Comparison of ENCODE assay signal across 31 cellular contexts in genomic region chr7:126668367-126668752, GRCh38.
"Had no signal": no experiment of that assay in that cellular context is flagged by ENCODE, and none has a peak within 500 bp of the region (broad histone marks: within the 10 kb centered on the region; RNA-seq: fewer than 3 reads in every experiment).

No MANE protein-coding gene starts in this region.

- H3K4me3 ChIP-seq: ascending aorta, breast epithelium, cardiac muscle cell, colonic mucosa, esophagus squamous epithelium, gastroesophageal sphincter, heart right ventricle had no signal

- ATAC-seq: activated naive CD4-positive, alpha-beta T cell treated with anti-CD3 and anti-CD28 coated beads, Interleukin-2, amount 50 U/mL, for 72 hours; activated T-cell treated with anti-CD3 and anti-CD28 coated beads, Interleukin-2, amount 50 U/mL, for 72 hours; gastroesophageal sphincter; heart right ventricle had no signal

- DNase-seq: activated CD4-positive, alpha-beta memory T cell treated with anti-CD3 and anti-CD28 coated beads, Interleukin-2, amount 10 ng/mL, durations not matched to agents 7 days and 5 days; activated CD4-positive, alpha-beta T cell treated with anti-CD3 and anti-CD28 coated beads for 1 hour; activated CD4-positive, alpha-beta T cell treated with anti-CD3 and anti-CD28 coated beads for 4 hours; activated CD4-positive, alpha-beta T cell treated with anti-CD3 and anti-CD28 coated beads, Interleukin-2, amount 10 ng/mL, durations not matched to agents 7 days and 5 days; activated CD4-positive, alpha-beta T cell treated with anti-CD3 and anti-CD28 coated beads, Interleukin-2, amount 50 U/mL, for 4 hours; activated CD8-positive, alpha-beta memory T cell treated with anti-CD3 and anti-CD28 coated beads, Interleukin-2, amount 50 U/mL, for 48 hours; activated gamma-delta T cell; activated naive CD4-positive, alpha-beta T cell; activated naive CD4-positive, alpha-beta T cell treated with anti-CD3 and anti-CD28 coated beads, Interleukin-2, amount 10 ng/mL, durations not matched to agents 7 days and 5 days; activated naive CD8-positive, alpha-beta T cell treated with anti-CD3 and anti-CD28 coated beads, Interleukin-2, amount 10 ng/mL, durations not matched to agents 7 days and 5 days; activated T-cell treated with anti-CD3 and anti-CD28 coated beads for 4 hours; activated T-cell treated with anti-CD3 and anti-CD28 coated beads, Interleukin-2, amount 50 U/mL, for 24 hours; activated T-cell treated with anti-CD3 and anti-CD28 coated beads, Interleukin-2, amount 50 U/mL, for 72 hours; central memory CD4-positive, alpha-beta T cell; cerebellar nuclear complex; colonic mucosa; effector CD8-positive, alpha-beta T cell; esophagus squamous epithelium; foreskin melanocyte; heart right ventricle had no signal

- H3K27ac ChIP-seq: ascending aorta, breast epithelium, cardiac muscle cell, colonic mucosa, epithelial cell of prostate, esophagus squamous epithelium, gastroesophageal sphincter, heart right ventricle had no signal

- H3K27me3 ChIP-seq: ascending aorta, breast epithelium, cardiac muscle cell, colonic mucosa, esophagus squamous epithelium, gastroesophageal sphincter, heart right ventricle had no signal

- H3K4me1 ChIP-seq: ascending aorta, breast epithelium, colonic mucosa, esophagus squamous epithelium, gastroesophageal sphincter, heart right ventricle had no signal

- FAIRE-seq: endometrium, endothelial cell of umbilical vein had no signal

- H3K9me3 Mint-ChIP-seq: activated CD4-positive, alpha-beta memory T cell treated with anti-CD3 and anti-CD28 coated beads, Interleukin-2, amount 10 ng/mL, durations not matched to agents 7 days and 5 days; activated naive CD8-positive, alpha-beta T cell treated with anti-CD3 and anti-CD28 coated beads, Interleukin-2, amount 10 ng/mL, durations not matched to agents 7 days and 5 days; activated T-cell treated with anti-CD3 and anti-CD28 coated beads, Interleukin-2, amount 50 U/mL, for 24 hours; T-helper 1 cell treated with Interleukin-12 subunit alpha and Interleukin-12 subunit beta and Interleukin-4 antibody, amounts not matched to agents 30 μg/mL and 1 μg/mL, for 36 hours had no signal

- H3K9me3 ChIP-seq: ascending aorta, breast epithelium, colonic mucosa, esophagus squamous epithelium, gastroesophageal sphincter had no signal

- H3K36me3 ChIP-seq: ascending aorta, breast epithelium, cardiac muscle cell, colonic mucosa, esophagus squamous epithelium, gastroesophageal sphincter, heart right ventricle had no signal

- H3K27ac Mint-ChIP-seq: activated CD4-positive, alpha-beta memory T cell treated with anti-CD3 and anti-CD28 coated beads, Interleukin-2, amount 10 ng/mL, durations not matched to agents 7 days and 5 days; activated CD4-positive, alpha-beta T cell treated with anti-CD3 and anti-CD28 coated beads, Interleukin-2, amount 10 ng/mL, durations not matched to agents 7 days and 5 days; activated naive CD4-positive, alpha-beta T cell treated with anti-CD3 and anti-CD28 coated beads, Interleukin-2, amount 10 ng/mL, durations not matched to agents 7 days and 5 days; activated naive CD4-positive, alpha-beta T cell treated with anti-CD3 and anti-CD28 coated beads, Interleukin-2, amount 50 U/mL, for 72 hours; activated naive CD8-positive, alpha-beta T cell treated with anti-CD3 and anti-CD28 coated beads, Interleukin-2, amount 10 ng/mL, durations not matched to agents 7 days and 5 days; activated T-cell treated with anti-CD3 and anti-CD28 coated beads, Interleukin-2, amount 50 U/mL, for 24 hours; activated T-cell treated with anti-CD3 and anti-CD28 coated beads, Interleukin-2, amount 50 U/mL, for 72 hours; brain; T-helper 1 cell treated with Interleukin-12 subunit alpha and Interleukin-12 subunit beta and Interleukin-4 antibody, amounts not matched to agents 30 μg/mL and 1 μg/mL, for 36 hours; WTC11 had no signal

- H3K36me3 Mint-ChIP-seq: activated naive CD4-positive, alpha-beta T cell treated with anti-CD3 and anti-CD28 coated beads, Interleukin-2, amount 10 ng/mL, durations not matched to agents 7 days and 5 days; activated naive CD4-positive, alpha-beta T cell treated with anti-CD3 and anti-CD28 coated beads, Interleukin-2, amount 50 U/mL, for 72 hours; activated naive CD8-positive, alpha-beta T cell treated with anti-CD3 and anti-CD28 coated beads, Interleukin-2, amount 10 ng/mL, durations not matched to agents 7 days and 5 days; brain had no signal

- H3K4me1 Mint-ChIP-seq: activated CD4-positive, alpha-beta memory T cell treated with anti-CD3 and anti-CD28 coated beads, Interleukin-2, amount 10 ng/mL, durations not matched to agents 7 days and 5 days; activated CD4-positive, alpha-beta T cell treated with anti-CD3 and anti-CD28 coated beads, Interleukin-2, amount 10 ng/mL, durations not matched to agents 7 days and 5 days; activated naive CD4-positive, alpha-beta T cell treated with anti-CD3 and anti-CD28 coated beads, Interleukin-2, amount 10 ng/mL, durations not matched to agents 7 days and 5 days; activated naive CD8-positive, alpha-beta T cell treated with anti-CD3 and anti-CD28 coated beads, Interleukin-2, amount 10 ng/mL, durations not matched to agents 7 days and 5 days had no signal

- H3K4me3 Mint-ChIP-seq: activated CD4-positive, alpha-beta memory T cell treated with anti-CD3 and anti-CD28 coated beads, Interleukin-2, amount 10 ng/mL, durations not matched to agents 7 days and 5 days; activated CD4-positive, alpha-beta T cell treated with anti-CD3 and anti-CD28 coated beads, Interleukin-2, amount 10 ng/mL, durations not matched to agents 7 days and 5 days; activated naive CD4-positive, alpha-beta T cell treated with anti-CD3 and anti-CD28 coated beads, Interleukin-2, amount 10 ng/mL, durations not matched to agents 7 days and 5 days; activated naive CD8-positive, alpha-beta T cell treated with anti-CD3 and anti-CD28 coated beads, Interleukin-2, amount 10 ng/mL, durations not matched to agents 7 days and 5 days; activated T-cell treated with anti-CD3 and anti-CD28 coated beads, Interleukin-2, amount 50 U/mL, for 24 hours; activated T-cell treated with anti-CD3 and anti-CD28 coated beads, Interleukin-2, amount 50 U/mL, for 72 hours; brain; T-helper 1 cell treated with Interleukin-12 subunit alpha and Interleukin-12 subunit beta and Interleukin-4 antibody, amounts not matched to agents 30 μg/mL and 1 μg/mL, for 36 hours; WTC11 had no signal

- H3K27me3 Mint-ChIP-seq: activated CD4-positive, alpha-beta memory T cell treated with anti-CD3 and anti-CD28 coated beads, Interleukin-2, amount 10 ng/mL, durations not matched to agents 7 days and 5 days; activated CD4-positive, alpha-beta T cell treated with anti-CD3 and anti-CD28 coated beads, Interleukin-2, amount 10 ng/mL, durations not matched to agents 7 days and 5 days; activated naive CD4-positive, alpha-beta T cell treated with anti-CD3 and anti-CD28 coated beads, Interleukin-2, amount 10 ng/mL, durations not matched to agents 7 days and 5 days; activated naive CD8-positive, alpha-beta T cell treated with anti-CD3 and anti-CD28 coated beads, Interleukin-2, amount 10 ng/mL, durations not matched to agents 7 days and 5 days; activated T-cell treated with anti-CD3 and anti-CD28 coated beads, Interleukin-2, amount 50 U/mL, for 24 hours; brain had no signal
